ENCODE assay signal across 9 cellular contexts in the genomic region with DNA sequence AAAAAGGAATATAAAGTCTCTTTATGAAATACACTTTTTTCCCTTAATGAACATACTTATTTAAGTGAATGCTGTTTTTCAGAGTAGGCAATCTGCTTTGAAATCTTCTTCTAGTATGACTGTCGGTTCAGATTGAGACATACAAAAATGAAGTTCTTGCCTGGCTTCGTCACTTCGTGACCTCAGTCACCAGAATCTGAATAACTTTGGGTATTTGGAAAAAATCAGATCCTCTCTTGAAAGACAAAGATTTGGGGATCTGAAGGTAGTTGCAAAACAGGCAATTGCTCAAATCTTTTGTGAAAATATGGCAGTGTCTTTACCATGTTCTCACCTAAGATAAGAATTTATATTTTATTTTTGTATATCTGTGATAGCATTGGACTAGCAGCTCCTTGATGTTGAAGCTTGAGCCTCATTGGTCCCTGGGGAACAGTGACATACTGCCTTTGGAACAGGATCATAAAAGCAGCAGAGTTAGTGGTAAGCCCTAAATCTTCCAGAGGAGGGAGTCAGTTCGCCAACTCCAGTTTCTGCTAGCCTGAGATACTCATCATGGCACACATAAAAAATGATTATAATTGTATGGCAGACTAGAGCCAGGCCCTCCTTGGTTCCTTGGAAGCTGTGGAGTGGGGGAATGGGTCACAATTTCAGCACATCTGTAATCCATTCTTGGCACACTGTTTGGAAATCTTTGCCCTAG. TPM values are rescaled to one million over a fixed set of nuclear protein-coding genes. Genes with fewer than 3 reads are reported as not detected.
DNase-seq lines count a peak whose midpoint lies in the region; ATAC-seq and TF ChIP-seq lines count a peak whose summit lies in the region.
"Had no signal": no experiment of that assay in that cellular context is flagged by ENCODE, and none has a peak within 500 bp of the region (broad histone marks: within the 10 kb centered on the region; RNA-seq: fewer than 3 reads in every experiment).

No MANE protein-coding gene starts in this region.

- no peaks in the 10 kb centered on the region for H3K36me3 ChIP-seq in MG63
- no peaks in the 10 kb centered on the region for H3K36me3 ChIP-seq in brain microvascular endothelial cell (replicated peaks)
- H3K36me3 ChIP-seq in osteoblast (ENCODE audit: insufficient read depth, low read length), result no peaks in the 10 kb centered on the region
- no peaks in the 10 kb centered on the region for H3K36me3 ChIP-seq in left lung

- ATAC-seq in left lung, result no peak
- ATAC-seq: activated naive CD4-positive, alpha-beta T cell treated with anti-CD3 and anti-CD28 coated beads, Interleukin-2, amount 50 U/mL, for 72 hours had no signal

- H3K4me2 ChIP-seq in osteoblast (ENCODE audit: insufficient read depth, low read length), result no peak overlapping the region

- in situ Hi-C loops in brain microvascular endothelial cell (cut with HindIII; ENCODE audit: low pct_ligation_motif_present, low sequenced_read_pairs), result no loop called here

- no peak overlapping the region for H2AFZ ChIP-seq in osteoblast (ENCODE audit: low read length)

- H3K27me3 ChIP-seq in MG63 (no peaks in the 10 kb centered on the region), brain microvascular endothelial cell (replicated peaks) (no peaks in the 10 kb centered on the region), osteoblast (ENCODE audit: insufficient read depth, low read length) (no peaks in the 10 kb centered on the region), left lung (no peaks in the 10 kb centered on the region)

- TF ChIP-seq CTCF in brain microvascular endothelial cell (IDR thresholded peaks at IDR 0.05; ENCODE audit: low read depth, low read length, missing control alignments) (peak; percentile 22), osteoblast (IDR thresholded peaks at IDR 0.05; ENCODE audit: extremely low read depth, low read depth, low read length) (peak; percentile 48), left lung (IDR thresholded peaks at IDR 0.05) (no peak)

- peaks cover 21% of the 10 kb centered on the region for H3K4me1 ChIP-seq in osteoblast (ENCODE audit: insufficient read depth, low read length)
- H3K4me1 ChIP-seq in left lung, result peaks cover 0 to 33% of the 10 kb centered on the region in 2 donors

- peaks cover 53% of the 10 kb centered on the region for H4K20me1 ChIP-seq in osteoblast (ENCODE audit: insufficient read depth, low read length)

- H3K79me2 ChIP-seq in osteoblast (ENCODE audit: insufficient read depth, low read length), result peaks cover 93% of the 10 kb centered on the region

- H3K9me3 ChIP-seq in MG63, result no peaks in the 10 kb centered on the region
- H3K9me3 ChIP-seq in osteoblast (ENCODE audit: low read depth, low read length), result no peaks in the 10 kb centered on the region
- H3K9me3 ChIP-seq in left lung, result no peaks in the 10 kb centered on the region

- peak; percentile 14 for DNase-seq in DMS153 treated with DMSO at 0.1 percent for 48 hours (lab: John Stamatoyannopoulos, UW; ENCODE audit: unreplicated experiment)
- no peak for DNase-seq in DMS153 (lab: John Stamatoyannopoulos, UW)
- peak; percentile 8 for DNase-seq in MG63
- peak; percentile 53 for DNase-seq in brain microvascular endothelial cell
- peak; percentile 66 for DNase-seq in osteoblast (ENCODE audit: insufficient read length, low spot score, missing footprints)
- no peak for DNase-seq in left lung
- DNase-seq in activated CD4-positive, alpha-beta T cell treated with anti-CD3 and anti-CD28 coated beads, Interleukin-2, amount 50 U/mL, for 1 hour, result no peak
- no peak for DNase-seq in NK-92 treated with Interleukin-12 subunit alpha and Interleukin-12 subunit beta, amount 100 ng/mL, for 24 hours (lab: John Stamatoyannopoulos, UW)

- H3K27ac ChIP-seq in brain microvascular endothelial cell (no peak overlapping the region), osteoblast (ENCODE audit: low read depth, low read length) (peak overlapping the region; percentile 17), left lung (no peak overlapping the region)

- intact Hi-C loops in left lung (cut with DNase I), result no loop called here

- H3K4me3 ChIP-seq in MG63 (no peak overlapping the region), brain microvascular endothelial cell (ENCODE audit: low read depth, low read length) (no peak overlapping the region), osteoblast (ENCODE audit: insufficient read depth, low read length) (no peak overlapping the region), left lung (no peak overlapping the region)

RNA-seq across cellular contexts. Expression of a gene that starts 4.9 kb away (rescaled TPM):
- 16.6 and 23.2 TPM in 2 replicates for total RNA-seq in MG63 (2014; rRNA removed; shearing (Covaris generic); ENCODE audit: low replicate concordance)
- total RNA-seq in osteoblast (38.7 and 42.4 TPM in 2 replicates), left lung (10 to 100 TPM; 34.7 to 36.4 TPM)

RNA-seq across cellular contexts. Expression of a gene that starts 5.1 kb away (rescaled TPM):
- 0.07 and 0.15 TPM in 2 replicates for total RNA-seq in MG63 (2014; rRNA removed; shearing (Covaris generic); ENCODE audit: low replicate concordance)
- total RNA-seq in osteoblast (0.29 and 0.36 TPM in 2 replicates), left lung (under 1 TPM; 0.38 to 0.39 TPM)

Comparison
In these comparisons a context has a peak if more than half of its experiments do, and no peak if none do; other contexts are left out.
1. DNase-seq: peak in DMS153 treated with DMSO at 0.1 percent for 48 hours (single experiment), MG63 (single experiment), brain microvascular endothelial cell (single experiment) and osteoblast (single experiment); none in DMS153 (single experiment), left lung (0 of 2), activated CD4-positive, alpha-beta T cell treated with anti-CD3 and anti-CD28 coated beads, Interleukin-2, amount 50 U/mL, for 1 hour (single experiment) and NK-92 treated with Interleukin-12 subunit alpha and Interleukin-12 subunit beta, amount 100 ng/mL, for 24 hours (single experiment).
2. CTCF ChIP-seq: peak in brain microvascular endothelial cell (single experiment) and osteoblast (single experiment); none in left lung (0 of 2).